ENCODE assay signal across 23 cellular contexts in the genomic region with DNA sequence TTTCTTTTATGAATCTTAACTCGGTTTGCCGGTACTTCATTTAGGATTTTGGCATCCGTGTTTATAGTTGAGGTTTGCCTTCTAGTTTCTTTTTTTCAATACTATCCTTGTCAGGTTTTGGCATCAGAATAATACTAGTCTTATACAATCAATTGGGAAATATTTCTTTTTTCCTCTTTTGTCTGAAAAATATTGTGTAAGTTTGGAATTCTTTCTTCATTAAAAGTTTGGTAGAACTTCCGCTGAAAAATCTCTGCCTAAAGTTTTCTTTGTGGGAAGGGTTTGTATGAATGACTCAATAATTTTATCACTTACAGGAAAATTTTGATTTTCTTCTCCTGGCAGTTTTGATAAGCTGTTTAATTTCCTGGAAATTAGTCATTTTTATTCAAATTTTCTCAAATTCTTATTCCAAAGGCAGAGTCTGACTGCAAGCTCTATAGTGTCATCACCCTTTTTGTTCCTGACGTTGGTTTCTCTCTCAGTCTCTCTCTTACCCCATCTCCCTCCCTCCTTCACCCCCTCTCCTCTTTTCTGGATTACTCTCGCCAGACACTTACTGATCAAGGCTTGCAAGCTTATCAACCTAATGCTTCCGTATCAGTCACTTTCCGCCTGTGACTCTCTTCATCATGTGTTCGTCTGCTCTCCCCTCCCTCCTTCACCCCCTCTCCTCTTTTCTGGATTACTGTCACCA.
A peak's percentile ranks its signal among the peaks of the same experiment; 100 is the strongest.
DNase-seq lines count a peak whose midpoint lies in the region; ATAC-seq and TF ChIP-seq lines count a peak whose summit lies in the region.
"Had no signal": no experiment of that assay in that cellular context is flagged by ENCODE, and none has a peak within 500 bp of the region (broad histone marks: within the 10 kb centered on the region; RNA-seq: fewer than 3 reads in every experiment).

No MANE protein-coding gene starts in this region.

- no TSS peak for BruUV-seq in PC-3 (replicated peaks; lab: Mats Ljungman, UMichigan)

- no peaks in the 10 kb centered on the region for H4K20me1 ChIP-seq in PC-3 (ENCODE audit: low read length)
- H4K20me1 ChIP-seq: BLaER1 treated with 17β-estradiol and CSF1 and Interleukin-3, amounts not matched to agents 10 nM and 100 nM had no signal

- H2AFZ ChIP-seq in PC-3 (ENCODE audit: low read length): no peak overlapping the region

- CTCF ChIA-PET in PC-3 (lab: Charles Lee): no interaction called here

- 73% methylated on average over 9 of the region's 9 CpGs for WGBS in esophagus muscularis mucosa

- ATAC-seq in omental fat pad (ENCODE audit: low FRiP score) (peak; percentile 78), PC-3 (no peak)
- ATAC-seq: GM12878 had no signal

- no peak overlapping the region for H3K9ac ChIP-seq in PC-3 (ENCODE audit: low read length)
- H3K9ac ChIP-seq: BLaER1 treated with 17β-estradiol and CSF1 and Interleukin-3, amounts not matched to agents 10 nM and 100 nM had no signal

- DNase-seq in NCI-H82 (lab: John Stamatoyannopoulos, UW): peak; percentile 26
- DNase-seq in NCI-H82 treated with DMSO at 0.1 percent for 48 hours (lab: John Stamatoyannopoulos, UW; ENCODE audit: unreplicated experiment): no peak
- DNase-seq in WERI-Rb-1: peak; percentile 84
- DNase-seq in esophagus muscularis mucosa (ENCODE audit: extremely low spot score): peak; percentile 34
- DNase-seq in omental fat pad (ENCODE audit: low spot score): no peak
- DNase-seq in PC-3: no peak
- DNase-seq in posterior cingulate gyrus: no peak
- no peak for DNase-seq in activated CD4-positive, alpha-beta T cell treated with anti-CD3 and anti-CD28 coated beads, Interleukin-2, amount 50 U/mL, for 1 hour
- DNase-seq: ACHN; AML-193; BE2C; CD4-positive, alpha-beta T cell; CD8-positive, alpha-beta memory T cell; DMS 273 treated with DMSO at 0.1 percent for 48 hours; DMS79; EL; GDM1; GOT3; HFFc6 had no signal

- H3F3A ChIP-seq in PC-3 (ENCODE audit: low read length, unreplicated experiment): no peaks in the 10 kb centered on the region

- POLR2A ChIA-PET in PC-3 (lab: Charles Lee; ENCODE audit: unreplicated experiment): no interaction called here

- no peaks in the 10 kb centered on the region for H3K9me2 ChIP-seq in PC-3 (replicated peaks; ENCODE audit: low read length)

- no peak for TF ChIP-seq POLR2A in esophagus muscularis mucosa (IDR thresholded peaks at IDR 0.05; ENCODE audit: low read depth)

- no peaks in the 10 kb centered on the region for H3K36me3 ChIP-seq in WERI-Rb-1
- H3K36me3 ChIP-seq in esophagus muscularis mucosa: no peaks in the 10 kb centered on the region
- no peaks in the 10 kb centered on the region for H3K36me3 ChIP-seq in PC-3 (ENCODE audit: low read depth, low read length)
- H3K36me3 ChIP-seq: BE2C; BLaER1 treated with 17β-estradiol and CSF1 and Interleukin-3, amounts not matched to agents 10 nM and 100 nM; HAP-1 had no signal

- no peak for TF ChIP-seq EP300 in esophagus muscularis mucosa (IDR thresholded peaks at IDR 0.05)

- no peaks in the 10 kb centered on the region for H3K27me3 ChIP-seq in WERI-Rb-1 (ENCODE audit: insufficient read depth, low read depth, severe bottlenecking)
- peaks cover 0 to 32% (median 0%) of the 10 kb centered on the region in 4 donors for H3K27me3 ChIP-seq in esophagus muscularis mucosa
- H3K27me3 ChIP-seq in PC-3 (ENCODE audit: low read length): no peaks in the 10 kb centered on the region
- H3K27me3 ChIP-seq: BE2C; BLaER1 treated with 17β-estradiol and CSF1 and Interleukin-3, amounts not matched to agents 10 nM and 100 nM had no signal

- H3K27ac ChIP-seq in WERI-Rb-1: no peak overlapping the region
- H3K27ac ChIP-seq in esophagus muscularis mucosa (replicated peaks in 1 of 4): no peak overlapping the region
- no peak overlapping the region for H3K27ac ChIP-seq in PC-3 (ENCODE audit: low read length)
- H3K27ac ChIP-seq: 22Rv1; BLaER1 treated with 17β-estradiol and CSF1 and Interleukin-3, amounts not matched to agents 10 nM and 100 nM had no signal

- no peak overlapping the region for H3K4me2 ChIP-seq in PC-3 (ENCODE audit: low read length)
- H3K4me2 ChIP-seq: BLaER1 treated with 17β-estradiol and CSF1 and Interleukin-3, amounts not matched to agents 10 nM and 100 nM had no signal

- TF ChIP-seq CTCF in WERI-Rb-1 (IDR thresholded peaks at IDR 0.05; ENCODE audit: low read depth, low read length): no peak
- no peak for TF ChIP-seq CTCF in esophagus muscularis mucosa (IDR thresholded peaks at IDR 0.05)
- no peak for TF ChIP-seq CTCF in omental fat pad (IDR thresholded peaks at IDR 0.05)
- no peak for TF ChIP-seq CTCF in PC-3 (conservative IDR thresholded peaks at IDR 0.05; ENCODE audit: low read depth, low read length)

- H3K4me1 ChIP-seq in esophagus muscularis mucosa (no peaks in the 10 kb centered on the region), PC-3 (ENCODE audit: insufficient read depth, low read length) (peaks cover 4% of the 10 kb centered on the region; the same call in 1 of the 2 replicates)
- H3K4me1 ChIP-seq: BE2C, HAP-1 had no signal

- no peak overlapping the region for H3K4me3 ChIP-seq in WERI-Rb-1 (ENCODE audit: low read depth, low read length)
- H3K4me3 ChIP-seq in esophagus muscularis mucosa: no peak overlapping the region
- no peak overlapping the region for H3K4me3 ChIP-seq in PC-3 (ENCODE audit: low read length)
- H3K4me3 ChIP-seq: BLaER1 treated with 17β-estradiol and CSF1 and Interleukin-3, amounts not matched to agents 10 nM and 100 nM; GM12878; HAP-1 had no signal

- intact Hi-C loops in esophagus muscularis mucosa (cut with DNase I) (no loop called here), PC-3 (cut with micrococcal nuclease) (no loop called here), posterior cingulate gyrus (cut with DNase I) (no loop called here)

- H3K9me3 ChIP-seq in WERI-Rb-1 (ENCODE audit: severe bottlenecking) (peaks cover 17% of the 10 kb centered on the region), esophagus muscularis mucosa (peaks cover 0 to 30% (median 26%) of the 10 kb centered on the region in 4 donors), PC-3 (ENCODE audit: low read length) (no peaks in the 10 kb centered on the region)

- no peaks in the 10 kb centered on the region for H3K79me2 ChIP-seq in PC-3 (ENCODE audit: low read length)

Comparison
In these comparisons a context has a peak if more than half of its experiments do, and no peak if none do; other contexts are left out.
1. DNase-seq: peak in NCI-H82 (single experiment), WERI-Rb-1 (single experiment) and esophagus muscularis mucosa (single experiment); none in NCI-H82 treated with DMSO at 0.1 percent for 48 hours (single experiment), omental fat pad (single experiment), PC-3 (single experiment), posterior cingulate gyrus (0 of 10) and activated CD4-positive, alpha-beta T cell treated with anti-CD3 and anti-CD28 coated beads, Interleukin-2, amount 50 U/mL, for 1 hour (single experiment).